ENCODE assay signal across 16 cellular contexts in genomic region chr14:89251066-89251465, GRCh38.
DNase-seq lines count a peak whose midpoint lies in the region; ATAC-seq and TF ChIP-seq lines count a peak whose summit lies in the region.
"Had no signal": no experiment of that assay in that cellular context is flagged by ENCODE, and none has a peak within 500 bp of the region (broad histone marks: within the 10 kb centered on the region; RNA-seq: fewer than 3 reads in every experiment).

No MANE protein-coding gene starts in this region.

- peak; percentile 23 for TF ChIP-seq CTCF in brain microvascular endothelial cell (IDR thresholded peaks at IDR 0.05; ENCODE audit: low read depth, low read length, missing control alignments)
- no peak for TF ChIP-seq CTCF in suprapubic skin (IDR thresholded peaks at IDR 0.05)

- H3K9ac ChIP-seq in mesenchymal stem cell (ENCODE audit: low read length), result no peak overlapping the region

- intact Hi-C loops in posterior vena cava (cut with DNase I), result no loop called here

- H3K36me3 ChIP-seq in brain microvascular endothelial cell (replicated peaks) (no peaks in the 10 kb centered on the region), mesenchymal stem cell (ENCODE audit: control insufficient read depth in 1 of 2, insufficient read depth in 2 of 2, low read depth in 1 of 2, low read length in 2 of 2) (peaks cover 2 to 6% of the 10 kb centered on the region in 2 experiments), suprapubic skin (no peaks in the 10 kb centered on the region)
- H3K36me3 ChIP-seq: thyroid gland had no signal

- no peak overlapping the region for H4K8ac ChIP-seq in mesenchymal stem cell (ENCODE audit: low read length)

- no peaks in the 10 kb centered on the region for H3K9me3 ChIP-seq in mesenchymal stem cell (ENCODE audit: control insufficient read depth, low read length)
- H3K9me3 ChIP-seq in suprapubic skin, result no peaks in the 10 kb centered on the region
- H3K9me3 ChIP-seq: psoas muscle, thyroid gland had no signal

- TF ChIP-seq POLR2A in suprapubic skin (IDR thresholded peaks at IDR 0.05), result no peak

- no peak overlapping the region for H3K4ac ChIP-seq in mesenchymal stem cell (ENCODE audit: low read depth in 1 of 2, low read length in 2 of 2)

- peaks cover 48% of the 10 kb centered on the region for H3K36me3 Mint-ChIP-seq in stimulated activated naive CD8-positive, alpha-beta T cell treated with anti-CD3 and anti-CD28 coated beads, Interleukin-15, Interleukin-2, amounts not matched to agents 100 ng/mL and 50 ng/mL, for 24 hours (ENCODE audit: low read depth)

- H3K4me1 ChIP-seq in mesenchymal stem cell (ENCODE audit: control insufficient read depth, insufficient read depth, low read depth, low read length) (peaks cover 13% of the 10 kb centered on the region), suprapubic skin (peaks cover 16% of the 10 kb centered on the region)

- H3K9me3 Mint-ChIP-seq in stimulated activated naive CD8-positive, alpha-beta T cell treated with anti-CD3 and anti-CD28 coated beads, Interleukin-15, Interleukin-2, amounts not matched to agents 100 ng/mL and 50 ng/mL, for 24 hours, result peaks cover 5% of the 10 kb centered on the region
- H3K9me3 Mint-ChIP-seq in stimulated activated naive CD8-positive, alpha-beta T cell treated with anti-CD3 and anti-CD28 coated beads, Interleukin-15, amount 100 ng/mL, for 72 hours, result peaks cover 7 to 10% of the 10 kb centered on the region in 2 donors

- H3K4me3 Mint-ChIP-seq in stimulated activated naive CD8-positive, alpha-beta T cell treated with anti-CD3 and anti-CD28 coated beads, Interleukin-15, Interleukin-2, amounts not matched to agents 100 ng/mL and 50 ng/mL, for 24 hours, result no peak overlapping the region
- H3K4me3 Mint-ChIP-seq in stimulated activated naive CD8-positive, alpha-beta T cell treated with anti-CD3 and anti-CD28 coated beads, Interleukin-15, amount 100 ng/mL, for 72 hours, result no peak overlapping the region

- no peak overlapping the region for H3K14ac ChIP-seq in mesenchymal stem cell (ENCODE audit: low read length in 2 of 2)

- no peak for ATAC-seq in stimulated activated naive CD8-positive, alpha-beta T cell treated with anti-CD3 and anti-CD28 coated beads, Interleukin-15, amount 100 ng/mL, for 72 hours
- ATAC-seq: left colon, psoas muscle had no signal

- peaks cover 35% of the 10 kb centered on the region for H3K79me1 ChIP-seq in mesenchymal stem cell (replicated peaks; ENCODE audit: low read length, poor library complexity, severe bottlenecking)

- H2BK120ac ChIP-seq in mesenchymal stem cell (ENCODE audit: low read depth, low read length), result no peak overlapping the region

- H4K91ac ChIP-seq in mesenchymal stem cell (ENCODE audit: low read length), result no peak overlapping the region

- H2BK5ac ChIP-seq in mesenchymal stem cell (ENCODE audit: low read depth, low read length, poor library complexity, severe bottlenecking), result no peak overlapping the region

- H3K18ac ChIP-seq in mesenchymal stem cell (ENCODE audit: low read depth in 1 of 2, low read length in 2 of 2), result no peak overlapping the region

- TF ChIP-seq EP300 in suprapubic skin (IDR thresholded peaks at IDR 0.05), result no peak

- H3K27ac Mint-ChIP-seq in stimulated activated naive CD8-positive, alpha-beta T cell treated with anti-CD3 and anti-CD28 coated beads, Interleukin-15, Interleukin-2, amounts not matched to agents 100 ng/mL and 50 ng/mL, for 24 hours, result peak overlapping the region; percentile 60
- H3K27ac Mint-ChIP-seq in stimulated activated naive CD8-positive, alpha-beta T cell treated with anti-CD3 and anti-CD28 coated beads, Interleukin-15, amount 100 ng/mL, for 72 hours, result peak overlapping the region in 1 of 2 donors; percentile 19

- in situ Hi-C loops in brain microvascular endothelial cell (cut with HindIII; ENCODE audit: low pct_ligation_motif_present, low sequenced_read_pairs), result no loop called here

- no peak overlapping the region for H2AK5ac ChIP-seq in mesenchymal stem cell (ENCODE audit: low read length, severe bottlenecking)

- H3K4me2 ChIP-seq in mesenchymal stem cell (ENCODE audit: low read length, poor library complexity, severe bottlenecking), result no peak overlapping the region

- H3K27ac ChIP-seq in brain microvascular endothelial cell, result no peak overlapping the region
- no peak overlapping the region for H3K27ac ChIP-seq in mesenchymal stem cell (ENCODE audit: low read length, poor library complexity, severe bottlenecking)
- H3K27ac ChIP-seq in suprapubic skin, result no peak overlapping the region
- H3K27ac ChIP-seq: epithelial cell of prostate, psoas muscle, thyroid gland had no signal

- H2BK15ac ChIP-seq in mesenchymal stem cell (ENCODE audit: low read depth, poor library complexity, severe bottlenecking), result no peak overlapping the region

- H2AFZ ChIP-seq in mesenchymal stem cell (ENCODE audit: low read depth, low read length), result no peak overlapping the region

- H2BK12ac ChIP-seq in mesenchymal stem cell (ENCODE audit: low read length in 2 of 2), result no peak overlapping the region

- no peak for DNase-seq in stimulated activated naive CD8-positive, alpha-beta T cell treated with anti-CD3 and anti-CD28 coated beads, Interleukin-15, amount 100 ng/mL, for 72 hours
- DNase-seq in brain microvascular endothelial cell (peak; percentile 39), mesenchymal stem cell (peak; percentile 28), posterior vena cava (ENCODE audit: low spot score) (no peak), suprapubic skin (ENCODE audit: low spot score in 2 of 2) (no peak), activated T-cell treated with anti-CD3 and anti-CD28 coated beads for 4 hours (no peak)
- no peak for DNase-seq in central memory CD4-positive, alpha-beta T cell
- DNase-seq: ACHN; activated naive CD4-positive, alpha-beta T cell treated with Interleukin-2 at 50 U/mL for 16 hours; head of caudate nucleus; left colon; psoas muscle; SW 1271; thyroid gland had no signal

- WGBS in mesenchymal stem cell, result 60% methylated on average over 2 of the region's 3 CpGs
- 94% methylated on average over 3 of the region's 3 CpGs for WGBS in suprapubic skin

- no peak overlapping the region for H3K23ac ChIP-seq in mesenchymal stem cell (ENCODE audit: low read length in 2 of 2)

- H3K4me3 ChIP-seq in brain microvascular endothelial cell (ENCODE audit: low read depth, low read length), result no peak overlapping the region
- no peak overlapping the region for H3K4me3 ChIP-seq in mesenchymal stem cell (ENCODE audit: insufficient read depth in 1 of 2, low read depth in 1 of 2, low read length in 2 of 2)
- no peak overlapping the region for H3K4me3 ChIP-seq in suprapubic skin
- H3K4me3 ChIP-seq: psoas muscle, thyroid gland had no signal

- H3K27me3 Mint-ChIP-seq in stimulated activated naive CD8-positive, alpha-beta T cell treated with anti-CD3 and anti-CD28 coated beads, Interleukin-15, Interleukin-2, amounts not matched to agents 100 ng/mL and 50 ng/mL, for 24 hours, result no peaks in the 10 kb centered on the region
- H3K27me3 Mint-ChIP-seq in stimulated activated naive CD8-positive, alpha-beta T cell treated with anti-CD3 and anti-CD28 coated beads, Interleukin-15, amount 100 ng/mL, for 72 hours, result no peaks in the 10 kb centered on the region

- H3K4me1 Mint-ChIP-seq in stimulated activated naive CD8-positive, alpha-beta T cell treated with anti-CD3 and anti-CD28 coated beads, Interleukin-15, Interleukin-2, amounts not matched to agents 100 ng/mL and 50 ng/mL, for 24 hours (ENCODE audit: low read depth), result peaks cover 42% of the 10 kb centered on the region
- peaks cover 65% of the 10 kb centered on the region for H3K4me1 Mint-ChIP-seq in stimulated activated naive CD8-positive, alpha-beta T cell treated with anti-CD3 and anti-CD28 coated beads, Interleukin-15, amount 100 ng/mL, for 72 hours

- H3K27me3 ChIP-seq in brain microvascular endothelial cell (replicated peaks) (no peaks in the 10 kb centered on the region), mesenchymal stem cell (ENCODE audit: control insufficient read depth in 1 of 2, insufficient read depth in 1 of 2, low read length in 2 of 2) (no peaks in the 10 kb centered on the region), suprapubic skin (no peaks in the 10 kb centered on the region)
- H3K27me3 ChIP-seq: thyroid gland had no signal

Comparison
In these comparisons a context has a peak if more than half of its experiments do, and no peak if none do; other contexts are left out.
1. DNase-seq: peak in brain microvascular endothelial cell (single experiment) and mesenchymal stem cell (single experiment); none in stimulated activated naive CD8-positive, alpha-beta T cell treated with anti-CD3 and anti-CD28 coated beads, Interleukin-15, amount 100 ng/mL, for 72 hours (0 of 2), posterior vena cava (single experiment), suprapubic skin (0 of 2), central memory CD4-positive, alpha-beta T cell (single experiment) and activated T-cell treated with anti-CD3 and anti-CD28 coated beads for 4 hours (single experiment).